ENCODE assay signal across 11 cellular contexts in genomic region chr1:1429671-1430073, GRCh38. TPM values are rescaled to one million over a fixed set of nuclear protein-coding genes. Genes with fewer than 3 reads are reported as not detected.
DNase-seq lines count a peak whose midpoint lies in the region; ATAC-seq and TF ChIP-seq lines count a peak whose summit lies in the region.
"Had no signal": no experiment of that assay in that cellular context is flagged by ENCODE, and none has a peak within 500 bp of the region (broad histone marks: within the 10 kb centered on the region; RNA-seq: fewer than 3 reads in every experiment).

No MANE protein-coding gene starts in this region.

- ATAC-seq in GM21390 (IDR thresholded peaks at IDR 0.05; ENCODE audit: unreplicated experiment), result no peak
- ATAC-seq: T-cell had no signal

- H2BK15ac ChIP-seq in neuronal stem cell (ENCODE audit: low read length), result no peak overlapping the region

- H3K9me3 ChIP-seq in neuronal stem cell (replicated peaks in 1 of 2; ENCODE audit: control insufficient read depth in 2 of 2, insufficient read depth in 1 of 2, low read depth in 1 of 2, low read length in 2 of 2), result peaks cover 0 to 3% of the 10 kb centered on the region in 2 donors

- H2BK120ac ChIP-seq in neuronal stem cell (ENCODE audit: low read depth, low read length), result no peak overlapping the region

- H3K14ac ChIP-seq in neuronal stem cell (ENCODE audit: low read length), result no peak overlapping the region

- H3K36me3 Mint-ChIP-seq in activated CD4-positive, alpha-beta T cell treated with anti-CD3 and anti-CD28 coated beads, Interleukin-2, amount 10 ng/mL, durations not matched to agents 24 days and 14 days (ENCODE audit: low read depth), result no peaks in the 10 kb centered on the region
- H3K36me3 Mint-ChIP-seq: T-cell had no signal

- no peaks in the 10 kb centered on the region for H3K36me3 ChIP-seq in neuronal stem cell (replicated peaks in 1 of 2; ENCODE audit: control insufficient read depth in 2 of 2, insufficient read depth in 2 of 2, low read length in 2 of 2)

- H3K9ac ChIP-seq in neuronal stem cell (ENCODE audit: low read depth, low read length, poor library complexity), result no peak overlapping the region

- H3K27ac ChIP-seq in neuronal stem cell (replicated peaks; ENCODE audit: low read length), result no peak overlapping the region

- H3K79me1 ChIP-seq in neuronal stem cell (ENCODE audit: low read depth, low read length), result peaks cover 1% of the 10 kb centered on the region

- H2BK5ac ChIP-seq in neuronal stem cell (ENCODE audit: low read length), result no peak overlapping the region

- no peak overlapping the region for H3K4me3 Mint-ChIP-seq in activated CD4-positive, alpha-beta T cell treated with anti-CD3 and anti-CD28 coated beads, Interleukin-2, amount 10 ng/mL, durations not matched to agents 24 days and 14 days

- no peaks in the 10 kb centered on the region for H3K9me3 Mint-ChIP-seq in activated CD4-positive, alpha-beta T cell treated with anti-CD3 and anti-CD28 coated beads, Interleukin-2, amount 10 ng/mL, durations not matched to agents 24 days and 14 days
- H3K9me3 Mint-ChIP-seq: T-cell had no signal

- no peak overlapping the region for H4K91ac ChIP-seq in neuronal stem cell (ENCODE audit: low read depth, low read length, poor library complexity)

- no peak for TF ChIP-seq CTCF in fibroblast of villous mesenchyme (IDR thresholded peaks at IDR 0.05; ENCODE audit: insufficient read depth, low read depth, low read length)

- no peak overlapping the region for H3K4ac ChIP-seq in neuronal stem cell (ENCODE audit: low read length)

- WGBS in neuronal stem cell (ENCODE audit: extremely low coverage in 2 of 2, insufficient read length in 2 of 2, insufficient replicate concordance in 1 of 2), 2 donors, result no CpG with 5 or more reads among the region's 6 CpGs

- H3K4me1 Mint-ChIP-seq in activated CD4-positive, alpha-beta T cell treated with anti-CD3 and anti-CD28 coated beads, Interleukin-2, amount 10 ng/mL, durations not matched to agents 24 days and 14 days, result peaks cover 5% of the 10 kb centered on the region

- H3K23ac ChIP-seq in neuronal stem cell (ENCODE audit: low read depth, low read length, poor library complexity), result no peak overlapping the region

- H2AK5ac ChIP-seq in neuronal stem cell (ENCODE audit: low read depth, low read length), result peak overlapping the region; percentile 66

- peaks cover 24% of the 10 kb centered on the region for H3K27me3 Mint-ChIP-seq in activated CD4-positive, alpha-beta T cell treated with anti-CD3 and anti-CD28 coated beads, Interleukin-2, amount 10 ng/mL, durations not matched to agents 24 days and 14 days

- no peak overlapping the region for H3K27ac Mint-ChIP-seq in activated CD4-positive, alpha-beta T cell treated with anti-CD3 and anti-CD28 coated beads, Interleukin-2, amount 10 ng/mL, durations not matched to agents 24 days and 14 days
- H3K27ac Mint-ChIP-seq: T-cell had no signal

- H3K4me3 ChIP-seq in fibroblast of villous mesenchyme (ENCODE audit: low read depth, low read length), result no peak overlapping the region
- no peak overlapping the region for H3K4me3 ChIP-seq in neuronal stem cell (ENCODE audit: low read length in 2 of 2)

- intact Hi-C loops in activated CD4-positive, alpha-beta T cell treated with anti-CD3 and anti-CD28 coated beads, Interleukin-2, amount 10 ng/mL, durations not matched to agents 24 days and 14 days (cut with micrococcal nuclease), result loop anchor here (5.0 kb wide), 1 partner anchor 32 kb away; the partner anchor contains the start of gene CCNL2

- H3K18ac ChIP-seq in neuronal stem cell (ENCODE audit: low read length), result peak overlapping the region; percentile 45

- H2BK12ac ChIP-seq in neuronal stem cell (ENCODE audit: low read length), result no peak overlapping the region

- H2AFZ ChIP-seq in neuronal stem cell (ENCODE audit: low read length), result no peak overlapping the region

- peaks cover 0 to 1% (median 0%) of the 10 kb centered on the region in 3 experiments for H3K27me3 ChIP-seq in neuronal stem cell (ENCODE audit: control insufficient read depth in 3 of 3, insufficient read depth in 3 of 3, low read depth in 1 of 3, low read length in 3 of 3)

- DNase-seq in AG08396 (ENCODE audit: low spot score), result peak; percentile 71
- peak; percentile 29 for DNase-seq in UCSD-AML1 (lab: John Stamatoyannopoulos, UW; ENCODE audit: unreplicated experiment)
- DNase-seq in fibroblast of villous mesenchyme (ENCODE audit: low read depth), result peak; percentile 61
- no peak for DNase-seq in neuronal stem cell (ENCODE audit: low spot score)
- DNase-seq in T-helper 2 cell, result no peak
- no peak for DNase-seq in activated CD4-positive, alpha-beta T cell treated with anti-CD3 and anti-CD28 coated beads, Interleukin-2, amount 10 ng/mL, durations not matched to agents 24 days and 14 days
- no peak for DNase-seq in activated CD4-positive, alpha-beta T cell treated with anti-CD3 and anti-CD28 coated beads for 4 hours
- DNase-seq: cortex of kidney, KBM-7, T-cell had no signal

- H3K4me1 ChIP-seq in neuronal stem cell (ENCODE audit: control insufficient read depth in 2 of 2, insufficient read depth in 1 of 2, low read depth in 1 of 2, low read length in 2 of 2), result peaks cover 45 to 62% of the 10 kb centered on the region in 2 donors

- H3K4me2 ChIP-seq in neuronal stem cell (ENCODE audit: insufficient read depth, low read length, poor library complexity, severe bottlenecking), result no peak overlapping the region

- H4K8ac ChIP-seq in neuronal stem cell (ENCODE audit: low read depth, low read length), result no peak overlapping the region

RNA-seq across cellular contexts. Expression of gene VWA1, which starts 5.8 kb away (rescaled TPM):
- total RNA-seq in fibroblast of villous mesenchyme, result 5.6 and 6.8 TPM in 2 replicates
- 5.0 TPM for polyA plus RNA-seq in neuronal stem cell (2013, experiment 1 of 2)
- polyA plus RNA-seq in neuronal stem cell (2013, experiment 2 of 2), result 4.8 TPM
- 4.9 and 5.2 TPM in 2 replicates for total RNA-seq in activated CD4-positive, alpha-beta T cell treated with anti-CD3 and anti-CD28 coated beads, Interleukin-2, amount 10 ng/mL, durations not matched to agents 24 days and 14 days

RNA-seq across cellular contexts. Expression of gene ANKRD65, which starts 8.6 kb away (rescaled TPM):
- total RNA-seq in fibroblast of villous mesenchyme, result 0.43 and 1.6 TPM in 2 replicates
- 2.0 TPM for polyA plus RNA-seq in neuronal stem cell (2013, experiment 1 of 2)
- polyA plus RNA-seq in neuronal stem cell (2013, experiment 2 of 2), result 2.0 TPM
- not detected in 2 replicates for total RNA-seq in activated CD4-positive, alpha-beta T cell treated with anti-CD3 and anti-CD28 coated beads, Interleukin-2, amount 10 ng/mL, durations not matched to agents 24 days and 14 days

RNA-seq across cellular contexts. Expression of gene ATAD3C, which starts 19.8 kb away (rescaled TPM):
- under 0.01 and 0.32 TPM in 2 replicates for total RNA-seq in fibroblast of villous mesenchyme
- 0.45 TPM for polyA plus RNA-seq in neuronal stem cell (2013, experiment 1 of 2)
- polyA plus RNA-seq in neuronal stem cell (2013, experiment 2 of 2), result 0.42 TPM
- 0.40 and 0.75 TPM in 2 replicates for total RNA-seq in activated CD4-positive, alpha-beta T cell treated with anti-CD3 and anti-CD28 coated beads, Interleukin-2, amount 10 ng/mL, durations not matched to agents 24 days and 14 days

RNA-seq across cellular contexts. Expression of gene MRPL20, which starts 22.6 kb away (rescaled TPM):
- total RNA-seq in fibroblast of villous mesenchyme, result 85.5 and 96.6 TPM in 2 replicates
- polyA plus RNA-seq in neuronal stem cell (2013, experiment 1 of 2), result 132 TPM
- 135 TPM for polyA plus RNA-seq in neuronal stem cell (2013, experiment 2 of 2)
- total RNA-seq in activated CD4-positive, alpha-beta T cell treated with anti-CD3 and anti-CD28 coated beads, Interleukin-2, amount 10 ng/mL, durations not matched to agents 24 days and 14 days, result 187 and 194 TPM in 2 replicates

RNA-seq across cellular contexts. Expression of gene CCNL2, which starts 30.5 kb away (rescaled TPM):
- total RNA-seq in fibroblast of villous mesenchyme, result 94.7 and 130 TPM in 2 replicates
- polyA plus RNA-seq in neuronal stem cell (2013, experiment 1 of 2), result 91.8 TPM
- polyA plus RNA-seq in neuronal stem cell (2013, experiment 2 of 2), result 90.5 TPM
- 144 and 146 TPM in 2 replicates for total RNA-seq in activated CD4-positive, alpha-beta T cell treated with anti-CD3 and anti-CD28 coated beads, Interleukin-2, amount 10 ng/mL, durations not matched to agents 24 days and 14 days

Comparison
In these comparisons a context has a peak if more than half of its experiments do, and no peak if none do; other contexts are left out.
1. DNase-seq: peak in AG08396 (single experiment), UCSD-AML1 (single experiment) and fibroblast of villous mesenchyme (single experiment); none in neuronal stem cell (single experiment), T-helper 2 cell (0 of 5), activated CD4-positive, alpha-beta T cell treated with anti-CD3 and anti-CD28 coated beads, Interleukin-2, amount 10 ng/mL, durations not matched to agents 24 days and 14 days (single experiment) and activated CD4-positive, alpha-beta T cell treated with anti-CD3 and anti-CD28 coated beads for 4 hours (0 of 2).